Comparison of ENCODE assay signal across 19 cellular contexts in genomic region chr1:59492500-59492899, GRCh38.
DNase-seq lines count a peak whose midpoint lies in the region; ATAC-seq and TF ChIP-seq lines count a peak whose summit lies in the region.
"Had no signal": no experiment of that assay in that cellular context is flagged by ENCODE, and none has a peak within 500 bp of the region (broad histone marks: within the 10 kb centered on the region; RNA-seq: fewer than 3 reads in every experiment).

No MANE protein-coding gene starts in this region.

- H3K79me2 ChIP-seq in PC-3 (ENCODE audit: low read length) = no peaks in the 10 kb centered on the region

- no peak overlapping the region for H3K4me3 ChIP-seq in PC-3 (ENCODE audit: low read length)
- H3K4me3 ChIP-seq in vagina = no peak overlapping the region
- H3K4me3 ChIP-seq: A549; BLaER1 treated with 17β-estradiol and CSF1 and Interleukin-3, amounts not matched to agents 10 nM and 100 nM; GM12878 had no signal

- H3K4me2 ChIP-seq in PC-3 (ENCODE audit: low read length) = no peak overlapping the region
- H3K4me2 ChIP-seq: A549; BLaER1 treated with 17β-estradiol and CSF1 and Interleukin-3, amounts not matched to agents 10 nM and 100 nM had no signal

- H3K9me3 Mint-ChIP-seq in stimulated activated memory B cell treated with anti-CD40 and anti-IgM and Interleukin-4, amounts not matched to agents 10 μg/mL and 1 μg/mL and 100 μg/mL, for 72 hours = peaks cover 9% of the 10 kb centered on the region
- H3K9me3 Mint-ChIP-seq: CD4-positive, alpha-beta T cell had no signal

- no peaks in the 10 kb centered on the region for H4K20me1 ChIP-seq in PC-3 (ENCODE audit: low read length)
- H4K20me1 ChIP-seq: BLaER1 treated with 17β-estradiol and CSF1 and Interleukin-3, amounts not matched to agents 10 nM and 100 nM had no signal

- BruUV-seq in PC-3 (replicated peaks; lab: Mats Ljungman, UMichigan) = no TSS peak

- H2AFZ ChIP-seq in PC-3 (ENCODE audit: low read length) = no peak overlapping the region

- POLR2A ChIA-PET in PC-3 (lab: Charles Lee; ENCODE audit: unreplicated experiment) = interaction anchor here (0.6 kb wide), 1 partner anchor 103 kb away, joined by 3 read pairs; no protein-coding TSS in a partner anchor

- no peak for TF ChIP-seq POLR2A in vagina (IDR thresholded peaks at IDR 0.05)

- no peaks in the 10 kb centered on the region for H3K27me3 Mint-ChIP-seq in stimulated activated memory B cell treated with anti-CD40 and anti-IgM and Interleukin-4, amounts not matched to agents 10 μg/mL and 1 μg/mL and 100 μg/mL, for 72 hours
- H3K27me3 Mint-ChIP-seq: B cell; CD4-positive, alpha-beta T cell had no signal

- no peak for TF ChIP-seq CTCF in PC-3 (conservative IDR thresholded peaks at IDR 0.05; ENCODE audit: low read depth, low read length)
- no peak for TF ChIP-seq CTCF in vagina (IDR thresholded peaks at IDR 0.05)

- H3K36me3 ChIP-seq in PC-3 (ENCODE audit: low read depth, low read length) (no peaks in the 10 kb centered on the region), vagina (no peaks in the 10 kb centered on the region)

- CTCF ChIA-PET in PC-3 (lab: Charles Lee) = no interaction called here

- no peaks in the 10 kb centered on the region for H3F3A ChIP-seq in PC-3 (ENCODE audit: low read length, unreplicated experiment)

- no peaks in the 10 kb centered on the region for H3K27me3 ChIP-seq in PC-3 (ENCODE audit: low read length)
- no peaks in the 10 kb centered on the region for H3K27me3 ChIP-seq in vagina
- H3K27me3 ChIP-seq: BLaER1 treated with 17β-estradiol and CSF1 and Interleukin-3, amounts not matched to agents 10 nM and 100 nM had no signal

- ATAC-seq in PC-3 = 0 out of 2 replicates have a peak, but pooled peaks have one; percentile 11
- ATAC-seq in left colon = peak; percentile 51
- ATAC-seq in stimulated activated memory B cell treated with anti-CD40 and anti-IgM and Interleukin-4, amounts not matched to agents 10 μg/mL and 1 μg/mL and 100 μg/mL, for 72 hours = no peak
- ATAC-seq: A549; CD8-positive, alpha-beta T cell; GM12878 had no signal

- no peak overlapping the region for H3K27ac Mint-ChIP-seq in stimulated activated memory B cell treated with anti-CD40 and anti-IgM and Interleukin-4, amounts not matched to agents 10 μg/mL and 1 μg/mL and 100 μg/mL, for 72 hours
- H3K27ac Mint-ChIP-seq: B cell; CD4-positive, alpha-beta T cell; CD8-positive, alpha-beta T cell had no signal

- no peak overlapping the region for H3K27ac ChIP-seq in PC-3 (ENCODE audit: low read length)
- no peak overlapping the region for H3K27ac ChIP-seq in vagina
- H3K27ac ChIP-seq: 22Rv1; A549; BLaER1 treated with 17β-estradiol and CSF1 and Interleukin-3, amounts not matched to agents 10 nM and 100 nM; C4-2B had no signal

- no peaks in the 10 kb centered on the region for H3K9me2 ChIP-seq in PC-3 (replicated peaks; ENCODE audit: low read length)

- in situ Hi-C loops in G401 (cut with HindIII; ENCODE audit: low sequenced_read_pairs) = no loop called here

- 0 out of 2 replicates have a peak, but pooled peaks cover 3% of the 10 kb centered on the region for H3K4me1 ChIP-seq in PC-3 (ENCODE audit: insufficient read depth, low read length)
- no peaks in the 10 kb centered on the region for H3K4me1 ChIP-seq in vagina
- H3K4me1 ChIP-seq: Caco-2 had no signal

- peaks cover 40% of the 10 kb centered on the region for H3K36me3 Mint-ChIP-seq in stimulated activated memory B cell treated with anti-CD40 and anti-IgM and Interleukin-4, amounts not matched to agents 10 μg/mL and 1 μg/mL and 100 μg/mL, for 72 hours

- DNase-seq in G401 (ENCODE audit: low spot score) (peak; percentile 30), PC-3 (no peak), left colon (no peak), iPS-NIHi7 (ENCODE audit: extremely low spot score) (no peak), vagina (ENCODE audit: extremely low spot score in 2 of 2) (no peak)
- DNase-seq: AML-193; Caco-2; Calu3; CD4-positive, alpha-beta T cell; CD8-positive, alpha-beta T cell; DMS79 treated with DMSO at 0.1 percent for 48 hours; GDM1 had no signal

- H3K9me3 ChIP-seq in PC-3 (ENCODE audit: low read length) (no peaks in the 10 kb centered on the region), vagina (no peaks in the 10 kb centered on the region)
- H3K9me3 ChIP-seq: A549, Caco-2 had no signal

- intact Hi-C loops in PC-3 (cut with micrococcal nuclease) (no loop called here), left colon (cut with DNase I, micrococcal nuclease) (no loop called here), vagina (cut with DNase I) (no loop called here)

- no peak overlapping the region for H3K4me3 Mint-ChIP-seq in stimulated activated memory B cell treated with anti-CD40 and anti-IgM and Interleukin-4, amounts not matched to agents 10 μg/mL and 1 μg/mL and 100 μg/mL, for 72 hours
- H3K4me3 Mint-ChIP-seq: B cell; CD4-positive, alpha-beta T cell; CD8-positive, alpha-beta T cell had no signal

- H3K9ac ChIP-seq in PC-3 (ENCODE audit: low read length) = no peak overlapping the region
- H3K9ac ChIP-seq: BLaER1 treated with 17β-estradiol and CSF1 and Interleukin-3, amounts not matched to agents 10 nM and 100 nM had no signal

- H3K4me1 Mint-ChIP-seq in stimulated activated memory B cell treated with anti-CD40 and anti-IgM and Interleukin-4, amounts not matched to agents 10 μg/mL and 1 μg/mL and 100 μg/mL, for 72 hours = peaks cover 12% of the 10 kb centered on the region
- H3K4me1 Mint-ChIP-seq: B cell had no signal
